ENCODE assay signal across 26 cellular contexts in the genomic region with DNA sequence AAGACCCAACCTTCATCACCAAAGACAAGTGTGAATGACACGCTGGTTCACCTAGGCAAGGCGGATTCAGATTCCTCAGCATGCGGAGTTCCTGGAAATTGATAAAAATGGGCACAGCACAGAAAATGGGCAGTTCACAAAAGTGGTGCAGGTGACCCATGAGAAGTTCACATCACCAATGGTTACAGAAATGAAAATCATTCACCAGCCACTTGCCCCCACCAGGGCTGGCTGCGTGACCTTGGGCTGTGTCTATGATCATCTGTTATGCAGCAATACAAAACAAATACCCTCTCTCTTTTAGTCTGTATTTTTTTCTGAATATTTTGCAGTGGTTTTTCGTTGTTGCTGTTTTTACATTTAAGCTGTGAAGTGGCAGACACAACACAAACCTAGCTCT.
"Had no signal": no experiment of that assay in that cellular context is flagged by ENCODE, and none has a peak within 500 bp of the region (broad histone marks: within the 10 kb centered on the region; RNA-seq: fewer than 3 reads in every experiment).

No MANE protein-coding gene starts in this region.

- H3K9me3 Mint-ChIP-seq: memory B cell had no signal

- H3K4me3 ChIP-seq: gastrocnemius medialis, lung, mucosa of descending colon, right lobe of liver, smooth muscle cell, testis, tibial artery, upper lobe of left lung, uterus had no signal

- H3K4me3 Mint-ChIP-seq: effector memory CD8-positive, alpha-beta T cell; memory B cell; mesothelial cell of epicardium; nephron progenitor cell; stimulated activated effector memory CD8-positive, alpha-beta T cell treated with anti-CD3 and anti-CD28 coated beads, Interleukin-12 subunit alpha, Interleukin-12 subunit beta, amount 100 ng/mL, for 72 hours had no signal

- H2AFZ ChIP-seq: parathyroid adenoma had no signal

- DNase-seq: cortex of kidney; effector memory CD8-positive, alpha-beta T cell; foreskin fibroblast; gastrocnemius medialis; kidney; mucosa of descending colon; naive B cell; nephron progenitor cell; occipital lobe; stimulated activated CD4-positive, alpha-beta T cell treated with anti-CD3 and anti-CD28 coated beads, Interleukin-2, amount 100 ng/mL, for 24 hours; stimulated activated CD4-positive, alpha-beta T cell treated with anti-CD3 and anti-CD28 coated beads, Interleukin-4, amount 100 ng/mL, for 24 hours; stimulated activated naive CD8-positive, alpha-beta T cell treated with anti-CD3 and anti-CD28 coated beads, Interleukin-15, Interleukin-2, amounts not matched to agents 100 U/mL and 50 U/mL, for 24 hours; substantia nigra; testis; upper lobe of left lung had no signal

- H3K36me3 ChIP-seq: gastrocnemius medialis, right lobe of liver, uterus had no signal

- H3K9me3 ChIP-seq: gastrocnemius medialis, mucosa of descending colon, right lobe of liver, testis, upper lobe of left lung, uterus had no signal

- H3K27ac Mint-ChIP-seq: effector memory CD8-positive, alpha-beta T cell; memory B cell; mesothelial cell of epicardium; naive B cell; nephron progenitor cell; progenitor cell of endocrine pancreas; stimulated activated effector memory CD8-positive, alpha-beta T cell treated with anti-CD3 and anti-CD28 coated beads, Interleukin-12 subunit alpha, Interleukin-12 subunit beta, amount 100 ng/mL, for 72 hours had no signal

- H3K4me1 ChIP-seq: gastrocnemius medialis, parathyroid adenoma, right lobe of liver, testis, tibial artery, uterus had no signal

- H3K27me3 ChIP-seq: right lobe of liver, testis, tibial artery, upper lobe of left lung, uterus had no signal

- H3K4me2 ChIP-seq: smooth muscle cell had no signal

- H3K27ac ChIP-seq: epithelial cell of prostate, gastrocnemius medialis, parathyroid adenoma, right lobe of liver, testis, tibial artery, upper lobe of left lung, uterus had no signal

- H3K4me1 Mint-ChIP-seq: mesothelial cell of epicardium; nephron progenitor cell; stimulated activated effector memory CD8-positive, alpha-beta T cell treated with anti-CD3 and anti-CD28 coated beads, Interleukin-12 subunit alpha, Interleukin-12 subunit beta, amount 100 ng/mL, for 72 hours had no signal

- H3K79me2 ChIP-seq: parathyroid adenoma had no signal

- H3K27me3 Mint-ChIP-seq: effector memory CD8-positive, alpha-beta T cell; memory B cell; naive B cell; progenitor cell of endocrine pancreas had no signal
